Comparison of ENCODE assay signal across 9 cellular contexts in the genomic region with DNA sequence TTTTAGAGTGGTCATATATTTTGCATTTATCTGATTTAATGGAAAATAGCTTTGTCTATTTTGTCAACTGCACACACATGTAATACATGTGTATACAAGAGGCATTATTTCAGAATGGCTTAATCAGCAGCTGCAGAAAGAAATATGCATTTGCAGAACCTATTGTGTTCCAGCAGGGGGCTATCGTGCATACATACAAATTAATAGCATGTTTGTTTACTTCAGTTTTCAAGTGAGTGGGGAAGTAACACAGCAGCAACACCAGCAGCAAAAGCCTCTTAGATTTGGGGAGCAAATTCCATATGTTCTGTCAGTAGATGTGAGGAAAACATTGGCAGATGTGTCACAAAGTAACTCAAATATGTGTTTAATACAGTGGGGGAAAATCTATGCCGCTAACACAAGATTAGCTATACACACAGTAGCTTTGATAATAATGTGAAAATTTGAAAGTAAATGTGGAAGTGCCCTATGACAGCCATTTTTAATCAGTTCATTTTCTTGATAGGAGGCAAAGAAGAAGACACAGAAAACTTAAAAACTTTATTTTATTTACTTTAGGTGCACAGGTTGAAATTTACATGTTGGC.
DNase-seq lines count a peak whose midpoint lies in the region; ATAC-seq, FAIRE-seq and TF ChIP-seq lines count a peak whose summit lies in the region.
"Had no signal": no experiment of that assay in that cellular context is flagged by ENCODE, and none has a peak within 500 bp of the region (broad histone marks: within the 10 kb centered on the region; RNA-seq: fewer than 3 reads in every experiment).

No MANE protein-coding gene starts in this region.

- H3K36me3 Mint-ChIP-seq in astrocyte (ENCODE audit: low read depth, unreplicated experiment), result no peaks in the 10 kb centered on the region
- no peaks in the 10 kb centered on the region for H3K36me3 Mint-ChIP-seq in T-helper 2 cell treated with Interferon-gamma antibody and Interleukin-4, amounts not matched to agents 5 μg/mL and 100 μg/mL, for 36 hours (ENCODE audit: low read depth)

- no peak overlapping the region for H3K4me3 Mint-ChIP-seq in astrocyte (ENCODE audit: unreplicated experiment)
- no peak overlapping the region for H3K4me3 Mint-ChIP-seq in T-helper 2 cell treated with Interferon-gamma antibody and Interleukin-4, amounts not matched to agents 5 μg/mL and 100 μg/mL, for 36 hours
- H3K4me3 Mint-ChIP-seq: dendritic cell treated with granulocyte-macrophage colony-stimulating factor and Interleukin-4, amounts not matched to agents 40 ng/mL and 50 ng/mL, for 4 days had no signal

- H3K27ac ChIP-seq in AG04450 (ENCODE audit: low read depth, low read length) (no peak overlapping the region), astrocyte (ENCODE audit: low read depth, low read length) (no peak overlapping the region), keratinocyte (ENCODE audit: control insufficient read depth, insufficient read depth, low read length) (no peak overlapping the region), upper lobe of right lung (no peak overlapping the region)

- no peaks in the 10 kb centered on the region for H3K9me3 ChIP-seq in AG04450 (ENCODE audit: control insufficient read depth, insufficient read depth, low read length)
- H3K9me3 ChIP-seq in astrocyte (ENCODE audit: insufficient read depth, low read depth, low read length), result no peaks in the 10 kb centered on the region
- no peaks in the 10 kb centered on the region for H3K9me3 ChIP-seq in keratinocyte (ENCODE audit: control insufficient read depth, low read depth, low read length)
- H3K9me3 ChIP-seq in upper lobe of right lung, result no peaks in the 10 kb centered on the region

- H3K27me3 Mint-ChIP-seq in astrocyte (ENCODE audit: low read depth, unreplicated experiment), result no peaks in the 10 kb centered on the region
- no peaks in the 10 kb centered on the region for H3K27me3 Mint-ChIP-seq in T-helper 2 cell treated with Interferon-gamma antibody and Interleukin-4, amounts not matched to agents 5 μg/mL and 100 μg/mL, for 36 hours (ENCODE audit: low read depth)
- H3K27me3 Mint-ChIP-seq: dendritic cell treated with granulocyte-macrophage colony-stimulating factor and Interleukin-4, amounts not matched to agents 40 ng/mL and 50 ng/mL, for 4 days had no signal

- H4K20me1 ChIP-seq in astrocyte (ENCODE audit: insufficient read depth, low read length) (no peaks in the 10 kb centered on the region), keratinocyte (ENCODE audit: control insufficient read depth, extremely low read depth, insufficient read depth, low read length) (no peaks in the 10 kb centered on the region)

- no peak overlapping the region for H3K9ac ChIP-seq in astrocyte (ENCODE audit: low read length)
- H3K9ac ChIP-seq in keratinocyte (ENCODE audit: control insufficient read depth, extremely low read depth, insufficient read depth, low read length), result no peak overlapping the region

- POLR2A ChIA-PET in AG04450 (lab: Yijun Ruan, JAX), result no interaction called here

- CTCF ChIA-PET in AG04450 (lab: Charles Lee), result interaction anchor here (0.6 to 2.1 kb wide), 31 partner anchors 10 to 696 kb away, joined by 3 to 24 read pairs (median 4); no protein-coding TSS in a partner anchor

- no peaks in the 10 kb centered on the region for H3K36me3 ChIP-seq in astrocyte (ENCODE audit: insufficient read depth, low read length)
- H3K36me3 ChIP-seq in keratinocyte (ENCODE audit: control insufficient read depth in 2 of 2, extremely low read depth in 1 of 2, insufficient read depth in 2 of 2, low read length in 2 of 2), result no peaks in the 10 kb centered on the region
- H3K36me3 ChIP-seq in upper lobe of right lung, result no peaks in the 10 kb centered on the region

- TF ChIP-seq CTCF in AG04450 (IDR thresholded peaks at IDR 0.05; ENCODE audit: low read depth, low read length), result peak; percentile 81
- TF ChIP-seq CTCF in astrocyte (IDR thresholded peaks at IDR 0.05; ENCODE audit: insufficient read depth, low read depth, low read length), result peak; percentile 78
- peak; percentile 31 to 71 (median 61) for TF ChIP-seq CTCF in keratinocyte (optimal IDR thresholded peaks at IDR 0.05 in 1 of 3, IDR thresholded peaks at IDR 0.05 in 1 of 3, conservative IDR thresholded peaks at IDR 0.05 in 1 of 3; ENCODE audit: extremely low read depth in 1 of 3, insufficient read depth in 2 of 3, low read length in 3 of 3)
- TF ChIP-seq CTCF in upper lobe of right lung (IDR thresholded peaks at IDR 0.05), result peak; percentile 63

- H2AFZ ChIP-seq in astrocyte (ENCODE audit: low read depth, low read length) (no peak overlapping the region), keratinocyte (ENCODE audit: control insufficient read depth, low read length) (no peak overlapping the region)

- peaks cover 5% of the 10 kb centered on the region for H3K4me1 Mint-ChIP-seq in astrocyte (ENCODE audit: low read depth, unreplicated experiment)
- H3K4me1 Mint-ChIP-seq in T-helper 2 cell treated with Interferon-gamma antibody and Interleukin-4, amounts not matched to agents 5 μg/mL and 100 μg/mL, for 36 hours (ENCODE audit: low read depth), result peaks cover 8% of the 10 kb centered on the region

- H3K4me1 ChIP-seq in astrocyte (ENCODE audit: insufficient read depth, low read length) (no peaks in the 10 kb centered on the region), keratinocyte (ENCODE audit: control insufficient read depth, extremely low read depth, insufficient read depth, low read length) (no peaks in the 10 kb centered on the region), upper lobe of right lung (no peaks in the 10 kb centered on the region)

- H3K4me3 ChIP-seq in AG04450 (ENCODE audit: low read depth, low read length) (no peak overlapping the region), astrocyte (ENCODE audit: insufficient read depth, low read depth, low read length) (no peak overlapping the region), keratinocyte (ENCODE audit: control insufficient read depth in 2 of 3, extremely low read depth in 1 of 3, insufficient read depth in 2 of 3, low read depth in 1 of 3, low read length in 3 of 3) (no peak overlapping the region), upper lobe of right lung (no peak overlapping the region)

- no peaks in the 10 kb centered on the region for H3K9me1 ChIP-seq in keratinocyte (ENCODE audit: control insufficient read depth, extremely low read depth, insufficient read depth, low read length)

- H3K27ac Mint-ChIP-seq in astrocyte (ENCODE audit: unreplicated experiment), result no peak overlapping the region
- no peak overlapping the region for H3K27ac Mint-ChIP-seq in T-helper 2 cell treated with Interferon-gamma antibody and Interleukin-4, amounts not matched to agents 5 μg/mL and 100 μg/mL, for 36 hours
- H3K27ac Mint-ChIP-seq: dendritic cell treated with granulocyte-macrophage colony-stimulating factor and Interleukin-4, amounts not matched to agents 40 ng/mL and 50 ng/mL, for 4 days had no signal

- H3K27me3 ChIP-seq in AG04450 (ENCODE audit: control insufficient read depth, insufficient read depth, low read length) (no peaks in the 10 kb centered on the region), astrocyte (ENCODE audit: insufficient read depth, low read length) (no peaks in the 10 kb centered on the region), keratinocyte (ENCODE audit: control insufficient read depth, extremely low read depth, insufficient read depth, low read length) (no peaks in the 10 kb centered on the region), upper lobe of right lung (no peaks in the 10 kb centered on the region)

- no peak for TF ChIP-seq POLR2A in GM12892 (IDR thresholded peaks at IDR 0.05; ENCODE audit: low read depth, low read length)

- intact Hi-C loops in upper lobe of right lung (cut with DNase I), result no loop called here

- FAIRE-seq in GM12892 (lab: Jason Lieb, UNC) (peak; percentile 96), astrocyte (lab: Jason Lieb, UNC) (peak; percentile 73), keratinocyte (lab: Jason Lieb, UNC) (peak; percentile 32)

- DNase-seq in AG04450 (ENCODE audit: low read depth, low spot score) (peak; percentile 41), GM12892 (ENCODE audit: insufficient read length) (no peak), NCI-H345 treated with DMSO at 0.1 percent for 48 hours (lab: John Stamatoyannopoulos, UW; ENCODE audit: unreplicated experiment) (peak; percentile 43), astrocyte (ENCODE audit: low read depth) (peak; percentile 35), keratinocyte (ENCODE audit: low read depth, low spot score) (peak; percentile 30), upper lobe of right lung (no peak)
- no peak for DNase-seq in T-helper 2 cell treated with Interferon-gamma antibody and Interleukin-4, amounts not matched to agents 5 μg/mL and 100 μg/mL, for 36 hours (ENCODE audit: low spot score)

- H3K9me3 Mint-ChIP-seq in astrocyte (ENCODE audit: unreplicated experiment), result no peaks in the 10 kb centered on the region
- H3K9me3 Mint-ChIP-seq in T-helper 2 cell treated with Interferon-gamma antibody and Interleukin-4, amounts not matched to agents 5 μg/mL and 100 μg/mL, for 36 hours, result no peaks in the 10 kb centered on the region
- H3K9me3 Mint-ChIP-seq: dendritic cell treated with granulocyte-macrophage colony-stimulating factor and Interleukin-4, amounts not matched to agents 40 ng/mL and 50 ng/mL, for 4 days had no signal

- no peak overlapping the region for H3K4me2 ChIP-seq in astrocyte (ENCODE audit: low read length)
- no peak overlapping the region for H3K4me2 ChIP-seq in keratinocyte (ENCODE audit: control insufficient read depth, extremely low read depth, insufficient read depth, low read depth, low read length)

- peak; percentile 73 for ATAC-seq in HG03175 (IDR thresholded peaks at IDR 0.05; ENCODE audit: unreplicated experiment)
- peak; percentile 78 for ATAC-seq in upper lobe of right lung

- H3K79me2 ChIP-seq in astrocyte (ENCODE audit: insufficient read depth, low read length) (no peaks in the 10 kb centered on the region), keratinocyte (ENCODE audit: control insufficient read depth, insufficient read depth, low read length) (no peaks in the 10 kb centered on the region)

- dilution Hi-C loops in keratinocyte (cut with MboI; ENCODE audit: extremely low pct_ligation_motif_present, low sequenced_read_pairs), result no loop called here

Comparison
In these comparisons a context has a peak if more than half of its experiments do, and no peak if none do; other contexts are left out.
1. DNase-seq: peak in AG04450 (single experiment), NCI-H345 treated with DMSO at 0.1 percent for 48 hours (single experiment), astrocyte (single experiment) and keratinocyte (single experiment); none in GM12892 (single experiment), upper lobe of right lung (single experiment) and T-helper 2 cell treated with Interferon-gamma antibody and Interleukin-4, amounts not matched to agents 5 μg/mL and 100 μg/mL, for 36 hours (single experiment).
2. Peak in every context shown above with its lines, with median percentiles within 50 percentile points of each other: CTCF ChIP-seq.